Comparison of ENCODE assay signal across 9 cellular contexts in genomic region chr13:48585456-48585840, GRCh38. TPM values are rescaled to one million over a fixed set of nuclear protein-coding genes. Genes with fewer than 3 reads are reported as not detected.
DNase-seq lines count a peak whose midpoint lies in the region; ATAC-seq, FAIRE-seq and TF ChIP-seq lines count a peak whose summit lies in the region.
"Had no signal": no experiment of that assay in that cellular context is flagged by ENCODE, and none has a peak within 500 bp of the region (broad histone marks: within the 10 kb centered on the region; RNA-seq: fewer than 3 reads in every experiment).

No MANE protein-coding gene starts in this region.

- H3K27me3 Mint-ChIP-seq in activated CD4-positive, alpha-beta T cell treated with anti-CD3 and anti-CD28 coated beads, Interleukin-2, amount 10 ng/mL, durations not matched to agents 24 days and 14 days, result peaks cover 43% of the 10 kb centered on the region
- peaks cover 0 to 3% (median 1%) of the 10 kb centered on the region in 3 donors for H3K27me3 Mint-ChIP-seq in CD14-positive monocyte (ENCODE audit: low read depth in 3 of 3)

- DNase-seq in Right ventricle myocardium inferior (ENCODE audit: missing footprints) (no peak), cardiac septum (ENCODE audit: low spot score) (no peak), breast epithelium (ENCODE audit: low spot score in 2 of 2) (peak; percentile 65 to 90), left lobe of liver (ENCODE audit: low spot score) (no peak), D721Med (ENCODE audit: insufficient read length, low spot score) (no peak), CD14-positive monocyte (ENCODE audit: low spot score) (no peak)
- DNase-seq in activated CD4-positive, alpha-beta T cell treated with anti-CD3 and anti-CD28 coated beads, Interleukin-2, amount 10 ng/mL, durations not matched to agents 24 days and 14 days, result no peak
- DNase-seq in stimulated activated naive CD4-positive, alpha-beta T cell treated with Interleukin-2 at 50 U/mL for 16 hours (lab: John Stamatoyannopoulos, UW), result no peak

- H3K27me3 ChIP-seq in breast epithelium, result no peaks in the 10 kb centered on the region

- H3K9me3 Mint-ChIP-seq in activated CD4-positive, alpha-beta T cell treated with anti-CD3 and anti-CD28 coated beads, Interleukin-2, amount 10 ng/mL, durations not matched to agents 24 days and 14 days, result no peaks in the 10 kb centered on the region
- H3K9me3 Mint-ChIP-seq in CD14-positive monocyte, result peaks cover 1 to 9% (median 6%) of the 10 kb centered on the region in 7 donors

- ATAC-seq in Right ventricle myocardium inferior, result peak; percentile 83
- ATAC-seq in left lobe of liver, result peak; percentile 44

- no peaks in the 10 kb centered on the region for H3K36me3 Mint-ChIP-seq in activated CD4-positive, alpha-beta T cell treated with anti-CD3 and anti-CD28 coated beads, Interleukin-2, amount 10 ng/mL, durations not matched to agents 24 days and 14 days (ENCODE audit: low read depth)
- H3K36me3 Mint-ChIP-seq in CD14-positive monocyte, result no peaks in the 10 kb centered on the region

- H3K4me1 Mint-ChIP-seq in activated CD4-positive, alpha-beta T cell treated with anti-CD3 and anti-CD28 coated beads, Interleukin-2, amount 10 ng/mL, durations not matched to agents 24 days and 14 days, result peaks cover 7% of the 10 kb centered on the region
- peaks cover 33% of the 10 kb centered on the region for H3K4me1 Mint-ChIP-seq in CD14-positive monocyte

- FAIRE-seq in D721Med (lab: Jason Lieb, UNC), result no peak
- FAIRE-seq: colon had no signal

- H3K4me3 ChIP-seq in breast epithelium, result no peak overlapping the region

- intact Hi-C loops in Right ventricle myocardium inferior (cut with DNase I) (loop anchor here (5.0 to 10.0 kb wide), 3 partner anchors 351 to 697 kb away; partner anchors contain the start of gene ITM2B), cardiac septum (cut with DNase I) (no loop called here), breast epithelium (cut with DNase I; ENCODE audit: low total_unique reads) (no loop called here), CD14-positive monocyte (cut with micrococcal nuclease) (no loop called here)
- intact Hi-C loops in activated CD4-positive, alpha-beta T cell treated with anti-CD3 and anti-CD28 coated beads, Interleukin-2, amount 10 ng/mL, durations not matched to agents 24 days and 14 days (cut with micrococcal nuclease), result no loop called here

- TF ChIP-seq POLR2A in breast epithelium (IDR thresholded peaks at IDR 0.05), result no peak

- peak overlapping the region; percentile 77 to 82 for H3K27ac ChIP-seq in breast epithelium

- H3K27ac Mint-ChIP-seq in activated CD4-positive, alpha-beta T cell treated with anti-CD3 and anti-CD28 coated beads, Interleukin-2, amount 10 ng/mL, durations not matched to agents 24 days and 14 days, result no peak overlapping the region
- no peak overlapping the region for H3K27ac Mint-ChIP-seq in CD14-positive monocyte

- TF ChIP-seq CTCF in breast epithelium (IDR thresholded peaks at IDR 0.05), result no peak
- TF ChIP-seq CTCF in D721Med (IDR thresholded peaks at IDR 0.05; ENCODE audit: insufficient read depth, missing control alignments), result no peak
- no peak for TF ChIP-seq CTCF in CD14-positive monocyte (IDR thresholded peaks at IDR 0.05)

- no peak overlapping the region for H3K4me3 Mint-ChIP-seq in activated CD4-positive, alpha-beta T cell treated with anti-CD3 and anti-CD28 coated beads, Interleukin-2, amount 10 ng/mL, durations not matched to agents 24 days and 14 days
- H3K4me3 Mint-ChIP-seq in CD14-positive monocyte, result no peak overlapping the region

- no peaks in the 10 kb centered on the region for H3K9me3 ChIP-seq in breast epithelium

- H3K4me1 ChIP-seq in breast epithelium, result peaks cover 6 to 10% of the 10 kb centered on the region in 2 donors

- no peaks in the 10 kb centered on the region for H3K36me3 ChIP-seq in breast epithelium

RNA-seq across cellular contexts. Expression of gene RCBTB2, which starts 52.6 kb away (rescaled TPM):
- total RNA-seq in Right ventricle myocardium inferior, result 16.4 TPM
- 8.0 TPM for total RNA-seq in cardiac septum
- total RNA-seq in breast epithelium, result 10 to 100 TPM; 10.8 to 16.1 (median 14.9) TPM
- total RNA-seq in left lobe of liver, result 3.5 TPM
- total RNA-seq in activated CD4-positive, alpha-beta T cell treated with anti-CD3 and anti-CD28 coated beads, Interleukin-2, amount 10 ng/mL, durations not matched to agents 24 days and 14 days, result 1.6 and 1.7 TPM in 2 replicates
- 100 to 1,000 TPM in 1 of 2 donors, 10 to 100 TPM in 1; 64.4 to 100 TPM for polyA plus RNA-seq in CD14-positive monocyte

Comparison
In these comparisons a context has a peak if more than half of its experiments do, and no peak if none do; other contexts are left out.
1. DNase-seq: peak in breast epithelium (2 of 2); none in Right ventricle myocardium inferior (single experiment), cardiac septum (single experiment), left lobe of liver (single experiment), activated CD4-positive, alpha-beta T cell treated with anti-CD3 and anti-CD28 coated beads, Interleukin-2, amount 10 ng/mL, durations not matched to agents 24 days and 14 days (single experiment), stimulated activated naive CD4-positive, alpha-beta T cell treated with Interleukin-2 at 50 U/mL for 16 hours (single experiment), D721Med (single experiment) and CD14-positive monocyte (single experiment).